In the genomic region with DNA sequence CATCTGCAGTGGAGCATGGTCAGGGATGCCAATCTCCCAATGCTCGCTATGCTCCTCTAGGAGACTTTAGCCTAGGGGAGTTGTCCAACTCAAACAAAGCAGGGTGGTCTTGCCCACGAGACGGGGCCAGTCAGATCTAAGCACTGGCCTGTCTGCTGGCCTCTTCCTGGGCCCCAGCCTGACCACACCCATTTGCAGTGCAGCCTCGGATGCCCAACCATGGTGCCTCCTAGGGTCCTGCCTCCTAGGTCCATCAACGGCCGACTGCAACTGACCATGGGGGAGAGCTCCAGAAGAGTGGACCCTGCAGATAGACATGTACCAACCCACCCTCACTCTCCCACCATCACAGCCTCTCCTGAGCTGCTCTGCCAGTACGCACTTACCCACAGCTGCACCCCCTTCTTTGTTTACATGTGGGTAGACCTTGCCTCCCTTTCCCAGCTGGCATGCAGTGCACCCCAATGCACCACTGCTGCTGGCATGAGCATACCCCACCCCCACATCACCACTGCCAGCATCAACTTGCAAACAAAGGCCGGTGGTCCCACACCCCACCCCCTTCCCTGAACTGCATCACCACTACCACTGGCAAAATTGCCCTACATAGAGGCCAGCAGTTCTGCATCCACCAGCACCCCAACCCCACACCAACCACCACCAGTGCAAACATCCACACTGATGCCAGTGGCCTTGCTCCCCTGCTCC, we compare ENCODE assay signal across 28 cellular contexts. TPM values are rescaled to one million over a fixed set of nuclear protein-coding genes. Genes with fewer than 3 reads are reported as not detected.
DNase-seq lines count a peak whose midpoint lies in the region; ATAC-seq, FAIRE-seq and TF ChIP-seq lines count a peak whose summit lies in the region.
"Had no signal": no experiment of that assay in that cellular context is flagged by ENCODE, and none has a peak within 500 bp of the region (broad histone marks: within the 10 kb centered on the region; RNA-seq: fewer than 3 reads in every experiment).

No MANE protein-coding gene starts in this region.

- ATAC-seq in stimulated activated memory B cell treated with anti-CD40 and anti-IgM and Interleukin-4, amounts not matched to agents 10 μg/mL and 1 μg/mL and 100 μg/mL, for 72 hours: peak; percentile 27
- ATAC-seq in aorta (ENCODE audit: low FRiP score) (peak; percentile 52), HG02571 (IDR thresholded peaks at IDR 0.05; ENCODE audit: unreplicated experiment) (no peak)
- ATAC-seq: GM12878 had no signal

- H3K4me3 ChIP-seq in kidney (ENCODE audit: low read length in 2 of 2): no peak overlapping the region
- peak overlapping the region in 1 of 2 donors; percentile 56 for H3K4me3 ChIP-seq in neuronal stem cell (ENCODE audit: low read length in 2 of 2)
- H3K4me3 ChIP-seq in aorta (ENCODE audit: low read length in 2 of 2): no peak overlapping the region
- H3K4me3 ChIP-seq: BLaER1 treated with 17β-estradiol and CSF1 and Interleukin-3, amounts not matched to agents 10 nM and 100 nM; GM12878 had no signal

- no peak overlapping the region for H2BK15ac ChIP-seq in neuronal stem cell (ENCODE audit: low read length)

- H3K4me1 Mint-ChIP-seq in stimulated activated memory B cell treated with anti-CD40 and anti-IgM and Interleukin-4, amounts not matched to agents 10 μg/mL and 1 μg/mL and 100 μg/mL, for 72 hours: no peaks in the 10 kb centered on the region
- H3K4me1 Mint-ChIP-seq in activated T-cell treated with anti-CD3 and anti-CD28 coated beads, Interleukin-2, amount 50 U/mL, for 24 hours (ENCODE audit: low read depth): no peaks in the 10 kb centered on the region
- H3K4me1 Mint-ChIP-seq: B cell; CD4-positive, alpha-beta memory T cell; CD4-positive, CD25-positive, alpha-beta regulatory T cell; CD8-positive, alpha-beta memory T cell had no signal

- no peak overlapping the region for H2BK12ac ChIP-seq in neuronal stem cell (ENCODE audit: low read length)

- H4K91ac ChIP-seq in neuronal stem cell (ENCODE audit: low read depth, low read length, poor library complexity): no peak overlapping the region

- H2BK120ac ChIP-seq in neuronal stem cell (ENCODE audit: low read depth, low read length): no peak overlapping the region

- no peaks in the 10 kb centered on the region for H3K4me1 ChIP-seq in kidney (ENCODE audit: control insufficient read depth in 1 of 2, insufficient read depth in 1 of 2, low read depth in 1 of 2, low read length in 2 of 2)
- no peaks in the 10 kb centered on the region for H3K4me1 ChIP-seq in neuronal stem cell (ENCODE audit: control insufficient read depth in 2 of 2, insufficient read depth in 1 of 2, low read depth in 1 of 2, low read length in 2 of 2)
- no peaks in the 10 kb centered on the region for H3K4me1 ChIP-seq in aorta (ENCODE audit: control insufficient read depth in 1 of 2, insufficient read depth in 2 of 2, low read length in 2 of 2)
- H3K4me1 ChIP-seq: BLaER1 treated with 17β-estradiol and CSF1 and Interleukin-3, amounts not matched to agents 10 nM and 100 nM had no signal

- H3K36me3 Mint-ChIP-seq in stimulated activated memory B cell treated with anti-CD40 and anti-IgM and Interleukin-4, amounts not matched to agents 10 μg/mL and 1 μg/mL and 100 μg/mL, for 72 hours: no peaks in the 10 kb centered on the region
- H3K36me3 Mint-ChIP-seq in activated T-cell treated with anti-CD3 and anti-CD28 coated beads, Interleukin-2, amount 50 U/mL, for 24 hours (ENCODE audit: low read depth): no peaks in the 10 kb centered on the region
- H3K36me3 Mint-ChIP-seq: CD4-positive, alpha-beta memory T cell; CD4-positive, CD25-positive, alpha-beta regulatory T cell; CD8-positive, alpha-beta memory T cell had no signal

- no peak overlapping the region for H4K8ac ChIP-seq in neuronal stem cell (ENCODE audit: low read depth, low read length)

- H3K9ac ChIP-seq in kidney (ENCODE audit: low read length in 2 of 2) (no peak overlapping the region), neuronal stem cell (ENCODE audit: low read depth, low read length, poor library complexity) (no peak overlapping the region)
- H3K9ac ChIP-seq: BLaER1 treated with 17β-estradiol and CSF1 and Interleukin-3, amounts not matched to agents 10 nM and 100 nM had no signal

- no peak overlapping the region for H3K23ac ChIP-seq in neuronal stem cell (ENCODE audit: low read depth, low read length, poor library complexity)

- peaks cover 0 to 4% of the 10 kb centered on the region in 2 donors for H3K9me3 ChIP-seq in kidney (ENCODE audit: control insufficient read depth in 1 of 2, low read length in 2 of 2)
- H3K9me3 ChIP-seq in neuronal stem cell (replicated peaks in 1 of 2; ENCODE audit: control insufficient read depth in 2 of 2, insufficient read depth in 1 of 2, low read depth in 1 of 2, low read length in 2 of 2): no peaks in the 10 kb centered on the region
- no peaks in the 10 kb centered on the region for H3K9me3 ChIP-seq in aorta (ENCODE audit: control insufficient read depth, low read length)
- H3K9me3 ChIP-seq: BLaER1 treated with 17β-estradiol and CSF1 and Interleukin-3, amounts not matched to agents 10 nM and 100 nM had no signal

- no peak for TF ChIP-seq CTCF in kidney (IDR thresholded peaks at IDR 0.05; ENCODE audit: borderline replicate concordance, extremely low read depth, insufficient read depth)

- H3K4ac ChIP-seq in neuronal stem cell (ENCODE audit: low read length): no peak overlapping the region

- no peak overlapping the region for H3K14ac ChIP-seq in neuronal stem cell (ENCODE audit: low read length)

- H2BK5ac ChIP-seq in neuronal stem cell (ENCODE audit: low read length): no peak overlapping the region

- no peak overlapping the region for H3K27ac ChIP-seq in kidney (ENCODE audit: low read depth in 2 of 2, low read length in 2 of 2)
- no peak overlapping the region for H3K27ac ChIP-seq in neuronal stem cell (replicated peaks; ENCODE audit: low read length)
- no peak overlapping the region for H3K27ac ChIP-seq in aorta (ENCODE audit: low read depth in 1 of 2, low read length in 2 of 2)
- H3K27ac ChIP-seq: BLaER1 treated with 17β-estradiol and CSF1 and Interleukin-3, amounts not matched to agents 10 nM and 100 nM; C4-2B had no signal

- H3K4me2 ChIP-seq in neuronal stem cell (ENCODE audit: insufficient read depth, low read length, poor library complexity, severe bottlenecking): no peak overlapping the region
- H3K4me2 ChIP-seq: BLaER1 treated with 17β-estradiol and CSF1 and Interleukin-3, amounts not matched to agents 10 nM and 100 nM had no signal

- H3K27me3 ChIP-seq in neuronal stem cell (ENCODE audit: control insufficient read depth in 3 of 3, insufficient read depth in 3 of 3, low read depth in 1 of 3, low read length in 3 of 3) (no peaks in the 10 kb centered on the region), aorta (ENCODE audit: control insufficient read depth in 1 of 2, insufficient read depth in 2 of 2, low read length in 1 of 2) (no peaks in the 10 kb centered on the region)
- H3K27me3 ChIP-seq: BLaER1 treated with 17β-estradiol and CSF1 and Interleukin-3, amounts not matched to agents 10 nM and 100 nM had no signal

- no peak overlapping the region for H3K18ac ChIP-seq in neuronal stem cell (ENCODE audit: low read length)

- FAIRE-seq in kidney (lab: Jason Lieb, UNC): no peak
- FAIRE-seq: A204.1, GM12878, GM12892, GM18507 had no signal

- H3K36me3 ChIP-seq in kidney (ENCODE audit: control insufficient read depth in 1 of 2, insufficient read depth in 2 of 2, low read length in 2 of 2) (no peaks in the 10 kb centered on the region), neuronal stem cell (replicated peaks in 1 of 2; ENCODE audit: control insufficient read depth in 2 of 2, insufficient read depth in 2 of 2, low read length in 2 of 2) (no peaks in the 10 kb centered on the region), aorta (ENCODE audit: control insufficient read depth in 1 of 2, insufficient read depth in 2 of 2, low read length in 1 of 2) (no peaks in the 10 kb centered on the region)
- H3K36me3 ChIP-seq: BLaER1 treated with 17β-estradiol and CSF1 and Interleukin-3, amounts not matched to agents 10 nM and 100 nM had no signal

- H3K27ac Mint-ChIP-seq in stimulated activated memory B cell treated with anti-CD40 and anti-IgM and Interleukin-4, amounts not matched to agents 10 μg/mL and 1 μg/mL and 100 μg/mL, for 72 hours: no peak overlapping the region
- H3K27ac Mint-ChIP-seq in activated T-cell treated with anti-CD3 and anti-CD28 coated beads, Interleukin-2, amount 50 U/mL, for 24 hours: no peak overlapping the region
- H3K27ac Mint-ChIP-seq: B cell; CD4-positive, alpha-beta memory T cell; CD4-positive, CD25-positive, alpha-beta regulatory T cell had no signal

- H2AK5ac ChIP-seq in neuronal stem cell (ENCODE audit: low read depth, low read length): peak overlapping the region; percentile 52

- DNase-seq in kidney: peak; percentile 45
- no peak for DNase-seq in neuronal stem cell (ENCODE audit: low spot score)
- DNase-seq in aorta: no peak
- no peak for DNase-seq in occipital lobe (lab: John Stamatoyannopoulos, UW)
- DNase-seq in ureter (ENCODE audit: low spot score): no peak
- no peak for DNase-seq in activated T-cell treated with anti-CD3 and anti-CD28 coated beads, Interleukin-2, amount 50 U/mL, for 24 hours
- DNase-seq: 8988T; ACHN; CD4-positive, alpha-beta memory T cell; CD4-positive, CD25-positive, alpha-beta regulatory T cell; CD8-positive, alpha-beta memory T cell; COR-L47; DMS 273 treated with DMSO at 0.1 percent for 48 hours; DMS153; DMS53; DMS79; DND-41; EL; GDM1 had no signal

- intact Hi-C loops in kidney (cut with DNase I) (no loop called here), aorta (cut with DNase I) (no loop called here)

- WGBS in neuronal stem cell (ENCODE audit: extremely low coverage in 2 of 2, insufficient read length in 2 of 2, insufficient replicate concordance in 1 of 2), 2 donors: no CpG with 5 or more reads among the region's 8 CpGs
- WGBS in aorta, 2 donors: 79 to 85% methylated on average over 8 of the region's 8 CpGs

- H3K4me3 Mint-ChIP-seq in stimulated activated memory B cell treated with anti-CD40 and anti-IgM and Interleukin-4, amounts not matched to agents 10 μg/mL and 1 μg/mL and 100 μg/mL, for 72 hours: no peak overlapping the region
- H3K4me3 Mint-ChIP-seq in activated T-cell treated with anti-CD3 and anti-CD28 coated beads, Interleukin-2, amount 50 U/mL, for 24 hours: no peak overlapping the region
- H3K4me3 Mint-ChIP-seq: B cell; CD4-positive, alpha-beta memory T cell; CD4-positive, CD25-positive, alpha-beta regulatory T cell; CD8-positive, alpha-beta memory T cell had no signal

- H3K9me3 Mint-ChIP-seq in stimulated activated memory B cell treated with anti-CD40 and anti-IgM and Interleukin-4, amounts not matched to agents 10 μg/mL and 1 μg/mL and 100 μg/mL, for 72 hours: no peaks in the 10 kb centered on the region
- H3K9me3 Mint-ChIP-seq in activated T-cell treated with anti-CD3 and anti-CD28 coated beads, Interleukin-2, amount 50 U/mL, for 24 hours: no peaks in the 10 kb centered on the region
- H3K9me3 Mint-ChIP-seq: CD4-positive, alpha-beta memory T cell; CD8-positive, alpha-beta memory T cell had no signal

- H3K27me3 Mint-ChIP-seq in stimulated activated memory B cell treated with anti-CD40 and anti-IgM and Interleukin-4, amounts not matched to agents 10 μg/mL and 1 μg/mL and 100 μg/mL, for 72 hours: no peaks in the 10 kb centered on the region
- H3K27me3 Mint-ChIP-seq in activated T-cell treated with anti-CD3 and anti-CD28 coated beads, Interleukin-2, amount 50 U/mL, for 24 hours: no peaks in the 10 kb centered on the region

- H2AFZ ChIP-seq in neuronal stem cell (ENCODE audit: low read length): no peak overlapping the region

- no peaks in the 10 kb centered on the region for H3K79me1 ChIP-seq in neuronal stem cell (ENCODE audit: low read depth, low read length)

RNA-seq across cellular contexts. Expression of a gene that starts 27.6 kb away (rescaled TPM):
- total RNA-seq in kidney (29.6 TPM), aorta (10 to 100 TPM; 21.0 to 23.7 TPM), occipital lobe (68.8 TPM), ureter (37.6 TPM)
- polyA plus RNA-seq in kidney (ENCODE audit: insufficient read depth, low read depth, low replicate concordance) (16.3 TPM), aorta (10 to 100 TPM; 19.0 to 19.5 TPM)
- 38.0 TPM for polyA plus RNA-seq in neuronal stem cell (2013, experiment 1 of 2)
- polyA plus RNA-seq in neuronal stem cell (2013, experiment 2 of 2): 40.2 TPM
